In the genomic region with DNA sequence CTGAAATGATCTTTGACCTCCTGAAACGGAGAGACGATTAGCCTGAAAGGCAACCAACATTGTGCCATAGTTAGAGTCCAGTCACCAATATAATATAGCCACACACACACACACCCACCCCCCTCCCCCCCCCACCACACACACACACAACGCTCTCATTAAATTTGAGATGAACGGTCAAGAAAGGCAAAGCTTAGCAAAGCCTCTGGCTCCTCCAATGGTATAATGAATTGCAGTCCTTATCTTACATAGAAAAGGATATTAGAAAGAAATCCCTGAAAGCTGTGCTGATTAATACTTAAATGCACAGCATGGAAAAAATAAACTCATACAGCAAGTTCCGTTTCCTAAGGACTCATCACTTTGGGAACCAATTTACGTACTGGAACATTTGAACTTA, we compare ENCODE assay signal across 1 cellular context.
TF ChIP-seq lines count a peak whose summit lies in the region.

No MANE protein-coding gene starts in this region.

TF ChIP-seq in SK-N-SH treated with all-trans-retinoic acid at 6 μM for 48 hours, 23 proteins besides CTCF, POLR2A, EP300 and RAD21 (continued from another document):
- TF ChIP-seq, protein P1, sequence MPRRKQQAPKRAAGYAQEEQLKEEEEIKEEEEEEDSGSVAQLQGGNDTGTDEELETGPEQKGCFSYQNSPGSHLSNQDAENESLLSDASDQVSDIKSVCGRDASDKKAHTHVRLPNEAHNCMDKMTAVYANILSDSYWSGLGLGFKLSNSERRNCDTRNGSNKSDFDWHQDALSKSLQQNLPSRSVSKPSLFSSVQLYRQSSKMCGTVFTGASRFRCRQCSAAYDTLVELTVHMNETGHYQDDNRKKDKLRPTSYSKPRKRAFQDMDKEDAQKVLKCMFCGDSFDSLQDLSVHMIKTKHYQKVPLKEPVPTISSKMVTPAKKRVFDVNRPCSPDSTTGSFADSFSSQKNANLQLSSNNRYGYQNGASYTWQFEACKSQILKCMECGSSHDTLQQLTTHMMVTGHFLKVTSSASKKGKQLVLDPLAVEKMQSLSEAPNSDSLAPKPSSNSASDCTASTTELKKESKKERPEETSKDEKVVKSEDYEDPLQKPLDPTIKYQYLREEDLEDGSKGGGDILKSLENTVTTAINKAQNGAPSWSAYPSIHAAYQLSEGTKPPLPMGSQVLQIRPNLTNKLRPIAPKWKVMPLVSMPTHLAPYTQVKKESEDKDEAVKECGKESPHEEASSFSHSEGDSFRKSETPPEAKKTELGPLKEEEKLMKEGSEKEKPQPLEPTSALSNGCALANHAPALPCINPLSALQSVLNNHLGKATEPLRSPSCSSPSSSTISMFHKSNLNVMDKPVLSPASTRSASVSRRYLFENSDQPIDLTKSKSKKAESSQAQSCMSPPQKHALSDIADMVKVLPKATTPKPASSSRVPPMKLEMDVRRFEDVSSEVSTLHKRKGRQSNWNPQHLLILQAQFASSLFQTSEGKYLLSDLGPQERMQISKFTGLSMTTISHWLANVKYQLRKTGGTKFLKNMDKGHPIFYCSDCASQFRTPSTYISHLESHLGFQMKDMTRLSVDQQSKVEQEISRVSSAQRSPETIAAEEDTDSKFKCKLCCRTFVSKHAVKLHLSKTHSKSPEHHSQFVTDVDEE (CRISPR knock-in tag; IDR thresholded peaks at IDR 0.05), result no peak
- no peak for TF ChIP-seq TCF4 (CRISPR knock-in tag; IDR thresholded peaks at IDR 0.05; ENCODE audit: borderline replicate concordance)
- no peak for TF ChIP-seq SNAI2 (CRISPR knock-in tag; IDR thresholded peaks at IDR 0.05)
- no peak for TF ChIP-seq BACH2 (CRISPR knock-in tag; IDR thresholded peaks at IDR 0.05; ENCODE audit: borderline replicate concordance)
- TF ChIP-seq ISL1 (CRISPR knock-in tag; IDR thresholded peaks at IDR 0.05), result no peak
- no peak for TF ChIP-seq ESRRG (CRISPR knock-in tag; IDR thresholded peaks at IDR 0.05)
- no peak for TF ChIP-seq ZFP30 (CRISPR knock-in tag; IDR thresholded peaks at IDR 0.05)
- TF ChIP-seq RARB (CRISPR knock-in tag; IDR thresholded peaks at IDR 0.05), result no peak
- no peak for TF ChIP-seq CSDC2 (CRISPR knock-in tag; IDR thresholded peaks at IDR 0.05)
- TF ChIP-seq, protein P2, sequence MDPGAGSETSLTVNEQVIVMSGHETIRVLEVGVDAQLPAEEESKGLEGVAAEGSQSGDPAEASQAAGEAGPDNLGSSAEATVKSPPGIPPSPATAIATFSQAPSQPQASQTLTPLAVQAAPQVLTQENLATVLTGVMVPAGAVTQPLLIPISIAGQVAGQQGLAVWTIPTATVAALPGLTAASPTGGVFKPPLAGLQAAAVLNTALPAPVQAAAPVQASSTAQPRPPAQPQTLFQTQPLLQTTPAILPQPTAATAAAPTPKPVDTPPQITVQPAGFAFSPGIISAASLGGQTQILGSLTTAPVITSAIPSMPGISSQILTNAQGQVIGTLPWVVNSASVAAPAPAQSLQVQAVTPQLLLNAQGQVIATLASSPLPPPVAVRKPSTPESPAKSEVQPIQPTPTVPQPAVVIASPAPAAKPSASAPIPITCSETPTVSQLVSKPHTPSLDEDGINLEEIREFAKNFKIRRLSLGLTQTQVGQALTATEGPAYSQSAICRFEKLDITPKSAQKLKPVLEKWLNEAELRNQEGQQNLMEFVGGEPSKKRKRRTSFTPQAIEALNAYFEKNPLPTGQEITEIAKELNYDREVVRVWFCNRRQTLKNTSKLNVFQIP (CRISPR knock-in tag; IDR thresholded peaks at IDR 0.05; ENCODE audit: borderline replicate concordance, low read depth), result no peak
- TF ChIP-seq, protein P3, sequence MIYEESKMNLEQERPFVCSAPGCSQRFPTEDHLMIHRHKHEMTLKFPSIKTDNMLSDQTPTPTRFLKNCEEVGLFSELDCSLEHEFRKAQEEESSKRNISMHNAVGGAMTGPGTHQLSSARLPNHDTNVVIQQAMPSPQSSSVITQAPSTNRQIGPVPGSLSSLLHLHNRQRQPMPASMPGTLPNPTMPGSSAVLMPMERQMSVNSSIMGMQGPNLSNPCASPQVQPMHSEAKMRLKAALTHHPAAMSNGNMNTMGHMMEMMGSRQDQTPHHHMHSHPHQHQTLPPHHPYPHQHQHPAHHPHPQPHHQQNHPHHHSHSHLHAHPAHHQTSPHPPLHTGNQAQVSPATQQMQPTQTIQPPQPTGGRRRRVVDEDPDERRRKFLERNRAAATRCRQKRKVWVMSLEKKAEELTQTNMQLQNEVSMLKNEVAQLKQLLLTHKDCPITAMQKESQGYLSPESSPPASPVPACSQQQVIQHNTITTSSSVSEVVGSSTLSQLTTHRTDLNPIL (CRISPR knock-in tag; IDR thresholded peaks at IDR 0.05; ENCODE audit: low read depth), result no peak
- no peak for TF ChIP-seq OSR1 (CRISPR knock-in tag; IDR thresholded peaks at IDR 0.05)
- TF ChIP-seq TOX (CRISPR knock-in tag; IDR thresholded peaks at IDR 0.05; ENCODE audit: borderline replicate concordance), result no peak
- TF ChIP-seq GLIS3 (CRISPR knock-in tag; IDR thresholded peaks at IDR 0.05), result no peak
- TF ChIP-seq, protein P4, sequence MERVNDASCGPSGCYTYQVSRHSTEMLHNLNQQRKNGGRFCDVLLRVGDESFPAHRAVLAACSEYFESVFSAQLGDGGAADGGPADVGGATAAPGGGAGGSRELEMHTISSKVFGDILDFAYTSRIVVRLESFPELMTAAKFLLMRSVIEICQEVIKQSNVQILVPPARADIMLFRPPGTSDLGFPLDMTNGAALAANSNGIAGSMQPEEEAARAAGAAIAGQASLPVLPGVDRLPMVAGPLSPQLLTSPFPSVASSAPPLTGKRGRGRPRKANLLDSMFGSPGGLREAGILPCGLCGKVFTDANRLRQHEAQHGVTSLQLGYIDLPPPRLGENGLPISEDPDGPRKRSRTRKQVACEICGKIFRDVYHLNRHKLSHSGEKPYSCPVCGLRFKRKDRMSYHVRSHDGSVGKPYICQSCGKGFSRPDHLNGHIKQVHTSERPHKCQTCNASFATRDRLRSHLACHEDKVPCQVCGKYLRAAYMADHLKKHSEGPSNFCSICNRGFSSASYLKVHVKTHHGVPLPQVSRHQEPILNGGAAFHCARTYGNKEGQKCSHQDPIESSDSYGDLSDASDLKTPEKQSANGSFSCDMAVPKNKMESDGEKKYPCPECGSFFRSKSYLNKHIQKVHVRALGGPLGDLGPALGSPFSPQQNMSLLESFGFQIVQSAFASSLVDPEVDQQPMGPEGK (CRISPR knock-in tag; IDR thresholded peaks at IDR 0.05; ENCODE audit: borderline replicate concordance), result no peak
